1 cellular context compared by ENCODE assay signal in genomic region chr5:164346785-164347630, GRCh38.
A peak's percentile ranks its signal among the peaks of the same experiment; 100 is the strongest.
TF ChIP-seq lines count a peak whose summit lies in the region.

No MANE protein-coding gene starts in this region.

TF ChIP-seq in K562, 482 proteins besides CTCF, POLR2A, EP300 and RAD21 (continued from another document and continues in another):
- TF ChIP-seq ZBTB43 (CRISPR knock-in tag; IDR thresholded peaks at IDR 0.05): no peak
- no peak for TF ChIP-seq FIP1L1 (IDR thresholded peaks at IDR 0.05; ENCODE audit: low read depth, low read length, poor library complexity, severe bottlenecking)
- no peak for TF ChIP-seq RREB1 (CRISPR knock-in tag; IDR thresholded peaks at IDR 0.05)
- TF ChIP-seq E2F4 (CRISPR knock-in tag; IDR thresholded peaks at IDR 0.05; ENCODE audit: low read depth): no peak
- TF ChIP-seq ZNF668 (CRISPR knock-in tag; IDR thresholded peaks at IDR 0.05): no peak
- TF ChIP-seq MAFK (IDR thresholded peaks at IDR 0.05; ENCODE audit: low read length): no peak
- no peak for TF ChIP-seq KAT2B (IDR thresholded peaks at IDR 0.05; ENCODE audit: low read depth, low read length)
- no peak for TF ChIP-seq ZC3H4 (CRISPR knock-in tag; IDR thresholded peaks at IDR 0.05; ENCODE audit: borderline replicate concordance)
- no peak for TF ChIP-seq TEAD2 (tag; IDR thresholded peaks at IDR 0.05)
- TF ChIP-seq KDM1A (IDR thresholded peaks at IDR 0.05): peak in 1 of 2 experiments; percentile 8; a peak in 1 of 4 replicates
- no peak for TF ChIP-seq HNRNPH1 (optimal IDR thresholded peaks at IDR 0.05; ENCODE audit: low read depth, low read length)
- TF ChIP-seq NFIC (IDR thresholded peaks at IDR 0.05): no peak
- TF ChIP-seq ZBTB26 (CRISPR knock-in tag; IDR thresholded peaks at IDR 0.05): no peak
- TF ChIP-seq MCM5 (IDR thresholded peaks at IDR 0.05; ENCODE audit: low read depth): no peak
- TF ChIP-seq TCF3 (CRISPR knock-in tag; IDR thresholded peaks at IDR 0.05): peak; percentile 30
- TF ChIP-seq NCOA2 (IDR thresholded peaks at IDR 0.05; ENCODE audit: partially characterized antibody in 2 of 2): no peak
- TF ChIP-seq CREBBP (IDR thresholded peaks at IDR 0.05; ENCODE audit: low read depth, low read length): no peak
- TF ChIP-seq FOXP4 (CRISPR knock-in tag; IDR thresholded peaks at IDR 0.05; ENCODE audit: borderline replicate concordance): no peak
- TF ChIP-seq HDAC8 (tag; IDR thresholded peaks at IDR 0.05): no peak
- TF ChIP-seq ATF1 (CRISPR knock-in tag; IDR thresholded peaks at IDR 0.05): no peak
- TF ChIP-seq ATF1 (tag; IDR thresholded peaks at IDR 0.05): no peak
- no peak for TF ChIP-seq ZBED1 (IDR thresholded peaks at IDR 0.05)
- peak; percentile 57; the same call in 1 of the 2 replicates for TF ChIP-seq MGA (IDR thresholded peaks at IDR 0.05)
- peak; percentile 66 for TF ChIP-seq ZNF592 (IDR thresholded peaks at IDR 0.05)
- no peak for TF ChIP-seq DLX4 (CRISPR knock-in tag; IDR thresholded peaks at IDR 0.05)
